19 cellular contexts compared by ENCODE assay signal in genomic region chr3:131729561-131729960, GRCh38.
DNase-seq lines count a peak whose midpoint lies in the region; ATAC-seq, FAIRE-seq and TF ChIP-seq lines count a peak whose summit lies in the region.
"Had no signal": no experiment of that assay in that cellular context is flagged by ENCODE, and none has a peak within 500 bp of the region (broad histone marks: within the 10 kb centered on the region; RNA-seq: fewer than 3 reads in every experiment).

No MANE protein-coding gene starts in this region.

- H3K4me2 ChIP-seq in mesenchymal stem cell (ENCODE audit: low read length, poor library complexity, severe bottlenecking) = no peak overlapping the region
- H3K4me2 ChIP-seq: SK-N-SH had no signal

- ATAC-seq in naive thymus-derived CD8-positive, alpha-beta T cell = no peak
- ATAC-seq: GM12878, Panc1, Right ventricle myocardium inferior had no signal

- H3K9ac ChIP-seq in SK-N-MC (ENCODE audit: insufficient read length) (no peak overlapping the region), mesenchymal stem cell (ENCODE audit: low read length) (no peak overlapping the region)
- H3K9ac ChIP-seq: SK-N-SH had no signal

- peak overlapping the region; percentile 65 for H3K27ac ChIP-seq in SK-N-MC
- no peak overlapping the region for H3K27ac ChIP-seq in mesenchymal stem cell (ENCODE audit: low read length, poor library complexity, severe bottlenecking)
- H3K27ac ChIP-seq: C4-2B, HL-60 had no signal

- H2BK15ac ChIP-seq in mesenchymal stem cell (ENCODE audit: low read depth, poor library complexity, severe bottlenecking) = no peak overlapping the region

- H3K36me3 ChIP-seq in SK-N-MC (ENCODE audit: insufficient read depth, low read length) (no peaks in the 10 kb centered on the region), mesenchymal stem cell (ENCODE audit: control insufficient read depth in 1 of 2, insufficient read depth in 2 of 2, low read depth in 1 of 2, low read length in 2 of 2) (no peaks in the 10 kb centered on the region)

- H3K27me3 ChIP-seq in mesenchymal stem cell (ENCODE audit: control insufficient read depth in 1 of 2, insufficient read depth in 1 of 2, low read length in 2 of 2) = peaks cover 0 to 3% of the 10 kb centered on the region in 2 experiments

- DNase-seq in NCI-H146 (lab: John Stamatoyannopoulos, UW) (peak; percentile 10), NCI-H146 treated with DMSO at 0.1 percent for 48 hours (lab: John Stamatoyannopoulos, UW; ENCODE audit: unreplicated experiment) (no peak), GM12892 (ENCODE audit: insufficient read length) (no peak), SK-N-MC (ENCODE audit: low read depth, low spot score) (no peak), mesenchymal stem cell (no peak), Calu3 (no peak), LoVo (ENCODE audit: low spot score) (no peak)
- DNase-seq in naive thymus-derived CD8-positive, alpha-beta T cell = no peak
- DNase-seq: 8988T, GOT3, MM.1S, NCI-H1105, NCI-H524, SK-N-SH had no signal

- no peaks in the 10 kb centered on the region for H3K27me3 Mint-ChIP-seq in Calu3 (ENCODE audit: unreplicated experiment)
- peaks cover 0 to 10% (median 8%) of the 10 kb centered on the region in 5 donors for H3K27me3 Mint-ChIP-seq in naive thymus-derived CD8-positive, alpha-beta T cell

- no peak overlapping the region for H3K14ac ChIP-seq in mesenchymal stem cell (ENCODE audit: low read length in 2 of 2)

- intact Hi-C loops in Calu3 (cut with micrococcal nuclease; ENCODE audit: unreplicated experiment) = no loop called here

- H3K4me1 Mint-ChIP-seq in Calu3 (ENCODE audit: low read depth, unreplicated experiment) = no peaks in the 10 kb centered on the region
- no peaks in the 10 kb centered on the region for H3K4me1 Mint-ChIP-seq in naive thymus-derived CD8-positive, alpha-beta T cell

- H3K4me3 Mint-ChIP-seq in Calu3 (ENCODE audit: low read depth, unreplicated experiment) = no peak overlapping the region
- H3K4me3 Mint-ChIP-seq in naive thymus-derived CD8-positive, alpha-beta T cell = no peak overlapping the region

- H2BK5ac ChIP-seq in mesenchymal stem cell (ENCODE audit: low read depth, low read length, poor library complexity, severe bottlenecking) = no peak overlapping the region

- POLR2A ChIA-PET in naive thymus-derived CD8-positive, alpha-beta T cell (lab: Charles Lee) = no interaction called here

- no peak overlapping the region for H3K18ac ChIP-seq in mesenchymal stem cell (ENCODE audit: low read depth in 1 of 2, low read length in 2 of 2)

- no peaks in the 10 kb centered on the region for H3K9me3 Mint-ChIP-seq in Calu3 (ENCODE audit: low read depth, unreplicated experiment)
- H3K9me3 Mint-ChIP-seq in naive thymus-derived CD8-positive, alpha-beta T cell = no peaks in the 10 kb centered on the region

- H2BK120ac ChIP-seq in mesenchymal stem cell (ENCODE audit: low read depth, low read length) = no peak overlapping the region

- no peaks in the 10 kb centered on the region for H3K79me1 ChIP-seq in mesenchymal stem cell (replicated peaks; ENCODE audit: low read length, poor library complexity, severe bottlenecking)

- no peak overlapping the region for H3K27ac Mint-ChIP-seq in Calu3 (ENCODE audit: unreplicated experiment)
- no peak overlapping the region for H3K27ac Mint-ChIP-seq in naive thymus-derived CD8-positive, alpha-beta T cell

- no peaks in the 10 kb centered on the region for H3K4me1 ChIP-seq in mesenchymal stem cell (ENCODE audit: control insufficient read depth, insufficient read depth, low read depth, low read length)

- FAIRE-seq in GM12892 (lab: Jason Lieb, UNC) = peak; percentile 83
- FAIRE-seq: GM12878 had no signal

- no peak overlapping the region for H4K91ac ChIP-seq in mesenchymal stem cell (ENCODE audit: low read length)

- peak overlapping the region; percentile 14 for H2AFZ ChIP-seq in mesenchymal stem cell (ENCODE audit: low read depth, low read length)

- no peak overlapping the region for H3K4ac ChIP-seq in mesenchymal stem cell (ENCODE audit: low read depth in 1 of 2, low read length in 2 of 2)

- no TSS peak for BruUV-seq in Calu3 (replicated peaks; lab: Mats Ljungman, UMichigan)

- H3K4me3 ChIP-seq in SK-N-MC = no peak overlapping the region
- no peak overlapping the region for H3K4me3 ChIP-seq in mesenchymal stem cell (ENCODE audit: insufficient read depth in 1 of 2, low read depth in 1 of 2, low read length in 2 of 2)
- H3K4me3 ChIP-seq: GM12878 had no signal

- no peak overlapping the region for H4K8ac ChIP-seq in mesenchymal stem cell (ENCODE audit: low read length)

- H3K9me3 ChIP-seq in SK-N-MC (ENCODE audit: low read depth, low read length) = no peaks in the 10 kb centered on the region
- H3K9me3 ChIP-seq in mesenchymal stem cell (ENCODE audit: control insufficient read depth, low read length) = no peaks in the 10 kb centered on the region
- H3K9me3 ChIP-seq: SK-N-SH had no signal

- no peak overlapping the region for H2AK5ac ChIP-seq in mesenchymal stem cell (ENCODE audit: low read length, severe bottlenecking)

- H2BK12ac ChIP-seq in mesenchymal stem cell (ENCODE audit: low read length in 2 of 2) = no peak overlapping the region

- TF ChIP-seq POLR2A in GM12892 (IDR thresholded peaks at IDR 0.05; ENCODE audit: low read depth, low read length) = no peak

- H3K36me3 Mint-ChIP-seq in Calu3 (ENCODE audit: insufficient read depth, unreplicated experiment) = no peaks in the 10 kb centered on the region
- no peaks in the 10 kb centered on the region for H3K36me3 Mint-ChIP-seq in naive thymus-derived CD8-positive, alpha-beta T cell

- TF ChIP-seq CTCF in Calu3 (IDR thresholded peaks at IDR 0.05; ENCODE audit: unreplicated experiment) = no peak

- WGBS in mesenchymal stem cell = no CpG with 5 or more reads among the region's 1 CpG

- CTCF ChIA-PET in Calu3 (lab: Charles Lee) = no interaction called here

- no peak overlapping the region for H3K23ac ChIP-seq in mesenchymal stem cell (ENCODE audit: low read length in 2 of 2)
